38 cellular contexts compared by ENCODE assay signal in genomic region chr2:229654437-229654836, GRCh38. TPM values are rescaled to one million over a fixed set of nuclear protein-coding genes. Genes with fewer than 3 reads are reported as not detected.
"Had no signal": no experiment of that assay in that cellular context is flagged by ENCODE, and none has a peak within 500 bp of the region (broad histone marks: within the 10 kb centered on the region; RNA-seq: fewer than 3 reads in every experiment).

No MANE protein-coding gene starts in this region.

- H3K4me3 ChIP-seq: ascending aorta, body of pancreas, breast epithelium, cardiac muscle cell had no signal

- H3K36me3 Mint-ChIP-seq: activated naive CD4-positive, alpha-beta T cell treated with anti-CD3 and anti-CD28 coated beads, Interleukin-2, amount 10 ng/mL, durations not matched to agents 7 days and 5 days; activated naive CD4-positive, alpha-beta T cell treated with anti-CD3 and anti-CD28 coated beads, Interleukin-2, amount 50 U/mL, for 24 hours; activated naive CD4-positive, alpha-beta T cell treated with anti-CD3 and anti-CD28 coated beads, Interleukin-2, amount 50 U/mL, for 72 hours; activated naive CD8-positive, alpha-beta T cell; activated naive CD8-positive, alpha-beta T cell treated with anti-CD3 and anti-CD28 coated beads for 36 hours; activated naive CD8-positive, alpha-beta T cell treated with anti-CD3 and anti-CD28 coated beads, Interleukin-2, amount 10 ng/mL, durations not matched to agents 7 days and 5 days had no signal

- H3K27me3 ChIP-seq: ascending aorta, body of pancreas, brain microvascular endothelial cell, breast epithelium, cardiac muscle cell had no signal

- H3K27ac ChIP-seq: ascending aorta, body of pancreas, brain microvascular endothelial cell, breast epithelium, cardiac muscle cell had no signal

- H3K36me3 ChIP-seq: ascending aorta, brain microvascular endothelial cell, breast epithelium, cardiac muscle cell had no signal

- H3K27ac Mint-ChIP-seq: activated naive CD4-positive, alpha-beta T cell treated with anti-CD3 and anti-CD28 coated beads for 36 hours; activated naive CD4-positive, alpha-beta T cell treated with anti-CD3 and anti-CD28 coated beads, Interleukin-2, amount 10 ng/mL, durations not matched to agents 7 days and 5 days; activated naive CD4-positive, alpha-beta T cell treated with anti-CD3 and anti-CD28 coated beads, Interleukin-2, amount 50 U/mL, for 24 hours; activated naive CD4-positive, alpha-beta T cell treated with anti-CD3 and anti-CD28 coated beads, Interleukin-2, amount 50 U/mL, for 72 hours; activated naive CD8-positive, alpha-beta T cell; activated naive CD8-positive, alpha-beta T cell treated with anti-CD3 and anti-CD28 coated beads for 36 hours; activated naive CD8-positive, alpha-beta T cell treated with anti-CD3 and anti-CD28 coated beads, Interleukin-2, amount 10 ng/mL, durations not matched to agents 7 days and 5 days; activated naive CD8-positive, alpha-beta T cell treated with anti-CD3 and anti-CD28 coated beads, Interleukin-2, amount 50 U/mL, for 24 hours; activated T-cell treated with anti-CD3 and anti-CD28 coated beads, Interleukin-2, amount 50 U/mL, for 24 hours; activated T-cell treated with anti-CD3 and anti-CD28 coated beads, Interleukin-2, amount 50 U/mL, for 72 hours; activated T-helper 1 cell treated with anti-CD3 and anti-CD28 coated beads, Interleukin-12 subunit alpha, Interleukin-12 subunit beta, Interleukin-2, Interleukin-4 antibody, amounts not matched to agents 30 ng/mL and 10 ng/mL and 1 ng/mL, durations not matched to agents 14 hours and 24 hours and 36 hours; activated T-helper 17 cell treated with anti-CD3 and anti-CD28 coated beads, Interleukin-2, amount 50 U/mL, for 72 hours; activated T-helper 2 cell treated with anti-CD3 and anti-CD28 coated beads, Interferon-gamma antibody, Interleukin-2, Interleukin-4, amounts not matched to agents 10 μg/mL and 5 μg/mL and 100 μg/mL, durations not matched to agents 14 hours and 24 hours and 36 hours had no signal

- H3K4me3 Mint-ChIP-seq: activated naive CD4-positive, alpha-beta T cell treated with anti-CD3 and anti-CD28 coated beads for 36 hours; activated naive CD4-positive, alpha-beta T cell treated with anti-CD3 and anti-CD28 coated beads, Interleukin-2, amount 10 ng/mL, durations not matched to agents 7 days and 5 days; activated naive CD4-positive, alpha-beta T cell treated with anti-CD3 and anti-CD28 coated beads, Interleukin-2, amount 50 U/mL, for 24 hours; activated naive CD8-positive, alpha-beta T cell; activated naive CD8-positive, alpha-beta T cell treated with anti-CD3 and anti-CD28 coated beads for 36 hours; activated naive CD8-positive, alpha-beta T cell treated with anti-CD3 and anti-CD28 coated beads, Interleukin-2, amount 10 ng/mL, durations not matched to agents 7 days and 5 days; activated naive CD8-positive, alpha-beta T cell treated with anti-CD3 and anti-CD28 coated beads, Interleukin-2, amount 50 U/mL, for 24 hours; activated T-cell treated with anti-CD3 and anti-CD28 coated beads, Interleukin-2, amount 50 U/mL, for 24 hours; activated T-cell treated with anti-CD3 and anti-CD28 coated beads, Interleukin-2, amount 50 U/mL, for 4 hours; activated T-cell treated with anti-CD3 and anti-CD28 coated beads, Interleukin-2, amount 50 U/mL, for 72 hours; activated T-helper 1 cell treated with anti-CD3 and anti-CD28 coated beads, Interleukin-12 subunit alpha, Interleukin-12 subunit beta, Interleukin-2, Interleukin-4 antibody, amounts not matched to agents 30 ng/mL and 10 ng/mL and 1 ng/mL, durations not matched to agents 14 hours and 24 hours and 36 hours; activated T-helper 17 cell treated with anti-CD3 and anti-CD28 coated beads, Interleukin-2, amount 50 U/mL, for 72 hours; brain; central memory CD8-positive, alpha-beta T cell had no signal

- H3K27me3 Mint-ChIP-seq: activated naive CD4-positive, alpha-beta T cell treated with anti-CD3 and anti-CD28 coated beads, Interleukin-2, amount 10 ng/mL, durations not matched to agents 7 days and 5 days had no signal

- H3K9me3 ChIP-seq: ascending aorta, body of pancreas, breast epithelium had no signal

- H3K9me3 Mint-ChIP-seq: activated naive CD4-positive, alpha-beta T cell treated with anti-CD3 and anti-CD28 coated beads for 36 hours; activated naive CD4-positive, alpha-beta T cell treated with anti-CD3 and anti-CD28 coated beads, Interleukin-2, amount 10 ng/mL, durations not matched to agents 7 days and 5 days; activated naive CD4-positive, alpha-beta T cell treated with anti-CD3 and anti-CD28 coated beads, Interleukin-2, amount 50 U/mL, for 24 hours; activated naive CD4-positive, alpha-beta T cell treated with anti-CD3 and anti-CD28 coated beads, Interleukin-2, amount 50 U/mL, for 72 hours; activated naive CD8-positive, alpha-beta T cell treated with anti-CD3 and anti-CD28 coated beads for 36 hours; activated naive CD8-positive, alpha-beta T cell treated with anti-CD3 and anti-CD28 coated beads, Interleukin-2, amount 10 ng/mL, durations not matched to agents 7 days and 5 days; activated naive CD8-positive, alpha-beta T cell treated with anti-CD3 and anti-CD28 coated beads, Interleukin-2, amount 50 U/mL, for 24 hours; activated T-cell treated with anti-CD3 and anti-CD28 coated beads, Interleukin-2, amount 50 U/mL, for 24 hours; activated T-cell treated with anti-CD3 and anti-CD28 coated beads, Interleukin-2, amount 50 U/mL, for 4 hours; activated T-cell treated with anti-CD3 and anti-CD28 coated beads, Interleukin-2, amount 50 U/mL, for 72 hours; activated T-helper 1 cell treated with anti-CD3 and anti-CD28 coated beads, Interleukin-12 subunit alpha, Interleukin-12 subunit beta, Interleukin-2, Interleukin-4 antibody, amounts not matched to agents 30 ng/mL and 10 ng/mL and 1 ng/mL, durations not matched to agents 14 hours and 24 hours and 36 hours; activated T-helper 17 cell treated with anti-CD3 and anti-CD28 coated beads, Interleukin-2, amount 50 U/mL, for 72 hours; activated T-helper 2 cell treated with anti-CD3 and anti-CD28 coated beads, Interferon-gamma antibody, Interleukin-2, Interleukin-4, amounts not matched to agents 10 μg/mL and 5 μg/mL and 100 μg/mL, durations not matched to agents 14 hours and 24 hours and 36 hours; brain; central memory CD8-positive, alpha-beta T cell had no signal

- ATAC-seq: activated naive CD4-positive, alpha-beta T cell treated with anti-CD3 and anti-CD28 coated beads, Interleukin-2, amount 50 U/mL, for 72 hours; activated naive CD8-positive, alpha-beta T cell treated with anti-CD3 and anti-CD28 coated beads, Interleukin-2, amount 50 U/mL, for 24 hours; activated T-cell treated with anti-CD3 and anti-CD28 coated beads, Interleukin-2, amount 50 U/mL, for 4 hours; activated T-cell treated with anti-CD3 and anti-CD28 coated beads, Interleukin-2, amount 50 U/mL, for 72 hours; activated T-helper 17 cell treated with anti-CD3 and anti-CD28 coated beads, Interleukin-2, amount 50 U/mL, for 72 hours; body of pancreas had no signal

- H3K4me1 ChIP-seq: ascending aorta, breast epithelium had no signal

- H3K4me1 Mint-ChIP-seq: activated naive CD4-positive, alpha-beta T cell treated with anti-CD3 and anti-CD28 coated beads, Interleukin-2, amount 10 ng/mL, durations not matched to agents 7 days and 5 days; activated naive CD4-positive, alpha-beta T cell treated with anti-CD3 and anti-CD28 coated beads, Interleukin-2, amount 50 U/mL, for 24 hours; activated naive CD8-positive, alpha-beta T cell treated with anti-CD3 and anti-CD28 coated beads for 36 hours; activated naive CD8-positive, alpha-beta T cell treated with anti-CD3 and anti-CD28 coated beads, Interleukin-2, amount 10 ng/mL, durations not matched to agents 7 days and 5 days; activated naive CD8-positive, alpha-beta T cell treated with anti-CD3 and anti-CD28 coated beads, Interleukin-2, amount 50 U/mL, for 24 hours; activated T-helper 17 cell treated with anti-CD3 and anti-CD28 coated beads, Interleukin-2, amount 50 U/mL, for 72 hours; central memory CD8-positive, alpha-beta T cell had no signal

- DNase-seq: activated effector memory CD4-positive, alpha-beta T cell treated with anti-CD3 and anti-CD28 coated beads, Interleukin-2, amount 50 U/mL, for 16 hours; activated effector memory CD4-positive, alpha-beta T cell treated with Interleukin-2 at 50 U/mL for 16 hours; activated gamma-delta T cell; activated gamma-delta T cell treated with Interleukin-2 at 50 U/mL for 16 hours; activated naive CD4-positive, alpha-beta T cell; activated naive CD4-positive, alpha-beta T cell treated with anti-CD3 and anti-CD28 coated beads for 36 hours; activated naive CD4-positive, alpha-beta T cell treated with anti-CD3 and anti-CD28 coated beads, Interleukin-2, amount 10 ng/mL, durations not matched to agents 7 days and 5 days; activated naive CD4-positive, alpha-beta T cell treated with anti-CD3 and anti-CD28 coated beads, Interleukin-2, amount 50 U/mL, for 16 hours; activated naive CD4-positive, alpha-beta T cell treated with Interleukin-2 at 50 U/mL for 16 hours; activated naive CD8-positive, alpha-beta T cell treated with anti-CD3 and anti-CD28 coated beads for 36 hours; activated naive CD8-positive, alpha-beta T cell treated with anti-CD3 and anti-CD28 coated beads, Interleukin-2, amount 10 ng/mL, durations not matched to agents 7 days and 5 days; activated naive CD8-positive, alpha-beta T cell treated with anti-CD3 and anti-CD28 coated beads, Interleukin-2, amount 50 U/mL, for 24 hours; activated T-cell treated with anti-CD3 and anti-CD28 coated beads, Interleukin-2, amount 50 U/mL, for 1 hour; activated T-cell treated with anti-CD3 and anti-CD28 coated beads, Interleukin-2, amount 50 U/mL, for 24 hours; activated T-cell treated with anti-CD3 and anti-CD28 coated beads, Interleukin-2, amount 50 U/mL, for 4 hours; activated T-cell treated with anti-CD3 and anti-CD28 coated beads, Interleukin-2, amount 50 U/mL, for 48 hours; activated T-cell treated with anti-CD3 and anti-CD28 coated beads, Interleukin-2, amount 50 U/mL, for 72 hours; amniotic stem cell; amygdala; anterior cingulate cortex; aorta; body of pancreas; brain microvascular endothelial cell; caudate nucleus; central memory CD4-positive, alpha-beta T cell; cerebellar nuclear complex had no signal

RNA-seq across cellular contexts. Expression of gene DNER, which starts 59.9 kb away (rescaled TPM):
- total RNA-seq: activated naive CD4-positive, alpha-beta T cell treated with anti-CD3 and anti-CD28 coated beads for 36 hours; activated naive CD4-positive, alpha-beta T cell treated with anti-CD3 and anti-CD28 coated beads, Interleukin-2, amount 50 U/mL, for 72 hours; activated naive CD8-positive, alpha-beta T cell treated with anti-CD3 and anti-CD28 coated beads for 36 hours; activated naive CD8-positive, alpha-beta T cell treated with anti-CD3 and anti-CD28 coated beads, Interleukin-2, amount 10 ng/mL, durations not matched to agents 7 days and 5 days; activated T-cell treated with anti-CD3 and anti-CD28 coated beads, Interleukin-2, amount 50 U/mL, for 4 hours; activated T-cell treated with anti-CD3 and anti-CD28 coated beads, Interleukin-2, amount 50 U/mL, for 72 hours; activated T-helper 1 cell treated with anti-CD3 and anti-CD28 coated beads, Interleukin-12 subunit alpha, Interleukin-12 subunit beta, Interleukin-2, Interleukin-4 antibody, amounts not matched to agents 30 ng/mL and 10 ng/mL and 1 ng/mL, durations not matched to agents 14 hours and 24 hours and 36 hours; activated T-helper 17 cell treated with anti-CD3 and anti-CD28 coated beads, Interleukin-2, amount 50 U/mL, for 72 hours; activated T-helper 2 cell treated with anti-CD3 and anti-CD28 coated beads, Interferon-gamma antibody, Interleukin-2, Interleukin-4, amounts not matched to agents 10 μg/mL and 5 μg/mL and 100 μg/mL, durations not matched to agents 14 hours and 24 hours and 36 hours; cardiac muscle cell; chondrocyte had no signal
- polyA plus RNA-seq: cardiac muscle cell had no signal
